8 cellular contexts compared by ENCODE assay signal in the genomic region with DNA sequence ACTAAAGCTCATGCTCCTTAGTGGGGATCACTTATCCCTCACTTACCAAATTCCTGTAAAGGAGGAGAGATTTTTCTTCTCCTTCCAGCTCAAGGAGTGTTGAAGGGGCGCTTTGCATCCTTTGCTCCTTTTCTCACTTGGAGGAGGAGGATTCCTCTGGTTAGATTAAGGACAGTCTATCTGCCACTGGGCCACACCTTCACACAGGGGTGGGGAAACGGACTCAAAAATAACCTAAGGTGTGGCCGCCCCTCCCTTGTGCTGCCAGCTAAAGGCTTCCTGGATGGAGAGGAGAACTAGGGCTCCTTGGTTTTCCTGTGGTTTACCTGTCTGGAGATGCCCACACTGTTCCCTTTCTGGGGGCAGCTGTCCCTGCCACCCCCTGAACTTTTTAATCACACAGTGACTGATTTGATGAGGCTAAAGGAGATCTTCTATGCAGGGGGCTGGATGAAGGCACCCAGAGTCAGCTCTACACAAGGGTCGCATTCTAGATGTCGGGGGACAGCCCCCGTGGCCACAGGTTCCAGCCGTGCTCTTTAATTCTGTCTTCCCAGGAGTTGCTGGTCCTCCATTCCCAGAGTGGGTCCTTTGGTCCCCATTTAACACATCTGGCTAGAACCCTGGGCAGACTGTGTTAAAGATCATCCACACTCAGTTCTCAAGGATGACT. TPM values are rescaled to one million over a fixed set of nuclear protein-coding genes. Genes with fewer than 3 reads are reported as not detected.
DNase-seq lines count a peak whose midpoint lies in the region; ATAC-seq and TF ChIP-seq lines count a peak whose summit lies in the region.

No MANE protein-coding gene starts in this region.

- no peak for TF ChIP-seq CTCF in OCI-LY3 (IDR thresholded peaks at IDR 0.05; ENCODE audit: low read depth, low read length)
- TF ChIP-seq CTCF in suprapubic skin (IDR thresholded peaks at IDR 0.05): no peak

- no peak overlapping the region for H2AFZ ChIP-seq in OCI-LY3 (ENCODE audit: low read depth, low read length)

- CTCF ChIA-PET in activated CD8-positive, alpha-beta memory T cell treated with anti-CD3 and anti-CD28 coated beads, Interleukin-2, amount 10 ng/mL, durations not matched to agents 7 days and 5 days (lab: Charles Lee): interaction anchor here (0.7 to 9.8 kb wide), 9 partner anchors 14 to 153 kb away, joined by 3 to 93 read pairs (median 3); a partner anchor contains a TSS

- H3K9me3 Mint-ChIP-seq in activated CD8-positive, alpha-beta memory T cell treated with anti-CD3 and anti-CD28 coated beads, Interleukin-2, amount 10 ng/mL, durations not matched to agents 7 days and 5 days (ENCODE audit: low read depth): no peaks in the 10 kb centered on the region

- peaks cover 51% of the 10 kb centered on the region for H3K4me1 Mint-ChIP-seq in activated CD8-positive, alpha-beta memory T cell treated with anti-CD3 and anti-CD28 coated beads, Interleukin-2, amount 10 ng/mL, durations not matched to agents 7 days and 5 days

- H3K4me1 ChIP-seq in OCI-LY3 (ENCODE audit: low read length) (peaks cover 19% of the 10 kb centered on the region), suprapubic skin (peaks cover 32% of the 10 kb centered on the region)

- H3K9me3 ChIP-seq in OCI-LY3 (ENCODE audit: insufficient read depth, low read length) (no peaks in the 10 kb centered on the region), suprapubic skin (no peaks in the 10 kb centered on the region)

- no peak for DNase-seq in activated CD8-positive, alpha-beta memory T cell treated with anti-CD3 and anti-CD28 coated beads, Interleukin-2, amount 10 ng/mL, durations not matched to agents 7 days and 5 days
- DNase-seq in activated CD8-positive, alpha-beta memory T cell treated with anti-CD3 and anti-CD28 coated beads for 24 hours: no peak
- peak; percentile 28 for DNase-seq in islet precursor cell
- DNase-seq in suprapubic skin (ENCODE audit: low spot score in 2 of 2): no peak
- no peak for DNase-seq in ureter (ENCODE audit: low spot score)

- no peak for ATAC-seq in activated CD8-positive, alpha-beta memory T cell treated with anti-CD3 and anti-CD28 coated beads, Interleukin-2, amount 10 ng/mL, durations not matched to agents 7 days and 5 days
- ATAC-seq in GM21619 (IDR thresholded peaks at IDR 0.05; ENCODE audit: unreplicated experiment): no peak
- ATAC-seq in HG03095 (IDR thresholded peaks at IDR 0.05; ENCODE audit: unreplicated experiment): no peak

- no peaks in the 10 kb centered on the region for H3K27me3 ChIP-seq in OCI-LY3 (ENCODE audit: low read depth, low read length)
- H3K27me3 ChIP-seq in suprapubic skin: no peaks in the 10 kb centered on the region

- TF ChIP-seq POLR2A in suprapubic skin (IDR thresholded peaks at IDR 0.05): no peak

- peak overlapping the region; percentile 59 for H3K27ac ChIP-seq in OCI-LY3 (ENCODE audit: low read length)
- peak overlapping the region; percentile 39 for H3K27ac ChIP-seq in suprapubic skin

- H4K20me1 ChIP-seq in OCI-LY3 (ENCODE audit: insufficient read depth, low read length): no peaks in the 10 kb centered on the region

- H3K79me2 ChIP-seq in OCI-LY3 (ENCODE audit: low read length): no peaks in the 10 kb centered on the region

- peak overlapping the region; percentile 86 for H3K27ac Mint-ChIP-seq in activated CD8-positive, alpha-beta memory T cell treated with anti-CD3 and anti-CD28 coated beads, Interleukin-2, amount 10 ng/mL, durations not matched to agents 7 days and 5 days

- H3K9ac ChIP-seq in OCI-LY3 (ENCODE audit: low read length): peak overlapping the region; percentile 48; the same call in 1 of the 2 replicates

- peaks cover 7% of the 10 kb centered on the region for H3K36me3 Mint-ChIP-seq in activated CD8-positive, alpha-beta memory T cell treated with anti-CD3 and anti-CD28 coated beads, Interleukin-2, amount 10 ng/mL, durations not matched to agents 7 days and 5 days

- H3K4me3 Mint-ChIP-seq in activated CD8-positive, alpha-beta memory T cell treated with anti-CD3 and anti-CD28 coated beads, Interleukin-2, amount 10 ng/mL, durations not matched to agents 7 days and 5 days: peak overlapping the region; percentile 45

- no peak for TF ChIP-seq EP300 in suprapubic skin (IDR thresholded peaks at IDR 0.05)

- H3K4me3 ChIP-seq in OCI-LY3 (ENCODE audit: low read length) (peak overlapping the region; percentile 69), suprapubic skin (no peak overlapping the region)

- no peaks in the 10 kb centered on the region for H3K36me3 ChIP-seq in OCI-LY3 (replicated peaks; ENCODE audit: low read depth, low read length)
- no peaks in the 10 kb centered on the region for H3K36me3 ChIP-seq in suprapubic skin

- WGBS in suprapubic skin: 60% methylated on average over 7 of the region's 7 CpGs

- H3K4me2 ChIP-seq in OCI-LY3 (ENCODE audit: low read length): peak overlapping the region; percentile 84

- no peaks in the 10 kb centered on the region for H3K27me3 Mint-ChIP-seq in activated CD8-positive, alpha-beta memory T cell treated with anti-CD3 and anti-CD28 coated beads, Interleukin-2, amount 10 ng/mL, durations not matched to agents 7 days and 5 days

RNA-seq across cellular contexts. Expression of a gene that starts 14.4 kb away (rescaled TPM):
- 10 to 100 TPM; 65.3 to 67.1 TPM for total RNA-seq in activated CD8-positive, alpha-beta memory T cell treated with anti-CD3 and anti-CD28 coated beads, Interleukin-2, amount 10 ng/mL, durations not matched to agents 7 days and 5 days
- total RNA-seq in suprapubic skin: 100 to 1,000 TPM in 2 of 4 donors, 10 to 100 TPM in 2; 30.9 to 151 (median 80.0) TPM
- total RNA-seq in ureter: 21.1 TPM
